7 cellular contexts compared by ENCODE assay signal in genomic region chr6:73803562-73804221, GRCh38.
DNase-seq lines count a peak whose midpoint lies in the region; ATAC-seq, FAIRE-seq and TF ChIP-seq lines count a peak whose summit lies in the region.

No MANE protein-coding gene starts in this region.

- H3K27ac ChIP-seq in HEK293 (ENCODE audit: extremely low read depth, low read depth, low read length), result no peak overlapping the region

- no peak overlapping the region for H3K4me3 ChIP-seq in HEK293 (ENCODE audit: low read depth, low read length)

- ATAC-seq in SK-N-SH treated with all-trans-retinoic acid at 6 μM for 48 hours, result peak; percentile 83

- H3K9me3 ChIP-seq in HEK293 (ENCODE audit: control insufficient read depth, insufficient read depth, low read depth, low read length), result no peaks in the 10 kb centered on the region

- no peaks in the 10 kb centered on the region for H3K36me3 ChIP-seq in HEK293 (ENCODE audit: control insufficient read depth in 2 of 2, insufficient read depth in 1 of 2, low read length in 2 of 2)

- CTCF ChIA-PET in HEK293 (lab: Yijun Ruan, JAX), result interaction anchor here (0.6 to 3.0 kb wide), 30 partner anchors 9 to 1448 kb away, joined by 3 to 20 read pairs (median 3); no protein-coding TSS in a partner anchor

- DNase-seq in DMS53 treated with DMSO at 0.1 percent for 48 hours (lab: John Stamatoyannopoulos, UW; ENCODE audit: unreplicated experiment) (peak; percentile 22), glomerular endothelial cell (ENCODE audit: extremely low read depth, low read depth, low spot score) (peak; percentile 33), urothelium cell line (ENCODE audit: low spot score) (peak; percentile 72), C1 segment of cervical spinal cord (lab: John Stamatoyannopoulos, UW) (no peak)
- DNase-seq in effector CD8-positive, alpha-beta T cell (lab: John Stamatoyannopoulos, UW), result no peak

- POLR2A ChIA-PET in HEK293 (lab: Yijun Ruan, JAX), result no interaction called here

- FAIRE-seq in urothelium cell line (lab: Jason Lieb, UNC), result no peak

- H3K4me1 ChIP-seq in HEK293 (ENCODE audit: control insufficient read depth, insufficient read depth, low read length), result 0 out of 2 replicates have a peak, but pooled peaks cover 2% of the 10 kb centered on the region

- TF ChIP-seq CTCF in HEK293 (tag by site-specific recombination; IDR thresholded peaks at IDR 0.05), result 0 out of 2 replicates have a peak, but pooled peaks have one; percentile 30

TF ChIP-seq in HEK293, 187 proteins besides CTCF, POLR2A, EP300 and RAD21 (continues in another document):
- peak; percentile 30; the same call in 1 of the 2 replicates for TF ChIP-seq IKZF3 (tag by site-specific recombination; IDR thresholded peaks at IDR 0.05)
- TF ChIP-seq TRIM28 (IDR thresholded peaks at IDR 0.05; ENCODE audit: borderline replicate concordance, low read length), result peak; percentile 83; the same call in 1 of the 2 replicates
- peak; percentile 43 for TF ChIP-seq SETDB1 (IDR thresholded peaks at IDR 0.05; ENCODE audit: insufficient read length, low read length)
- TF ChIP-seq ZSCAN30 (tag by site-specific recombination; IDR thresholded peaks at IDR 0.05), result 0 out of 2 replicates have a peak, but pooled peaks have one; percentile 36
- TF ChIP-seq, protein P1, sequence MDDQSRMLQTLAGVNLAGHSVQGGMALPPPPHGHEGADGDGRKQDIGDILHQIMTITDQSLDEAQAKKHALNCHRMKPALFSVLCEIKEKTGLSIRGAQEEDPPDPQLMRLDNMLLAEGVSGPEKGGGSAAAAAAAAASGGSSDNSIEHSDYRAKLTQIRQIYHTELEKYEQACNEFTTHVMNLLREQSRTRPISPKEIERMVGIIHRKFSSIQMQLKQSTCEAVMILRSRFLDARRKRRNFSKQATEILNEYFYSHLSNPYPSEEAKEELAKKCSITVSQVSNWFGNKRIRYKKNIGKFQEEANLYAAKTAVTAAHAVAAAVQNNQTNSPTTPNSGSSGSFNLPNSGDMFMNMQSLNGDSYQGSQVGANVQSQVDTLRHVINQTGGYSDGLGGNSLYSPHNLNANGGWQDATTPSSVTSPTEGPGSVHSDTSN (CRISPR knock-in tag; IDR thresholded peaks at IDR 0.05), result no peak
- TF ChIP-seq KLF10 (tag by site-specific recombination; IDR thresholded peaks at IDR 0.05), result no peak
- TF ChIP-seq ZNF629 (tag by site-specific recombination; IDR thresholded peaks at IDR 0.05), result 0 out of 2 replicates have a peak, but pooled peaks have one; percentile 16
- peak; percentile 34; the same call in 1 of the 2 replicates for TF ChIP-seq ZEB2 (tag by site-specific recombination; IDR thresholded peaks at IDR 0.05)
- TF ChIP-seq, protein P2, sequence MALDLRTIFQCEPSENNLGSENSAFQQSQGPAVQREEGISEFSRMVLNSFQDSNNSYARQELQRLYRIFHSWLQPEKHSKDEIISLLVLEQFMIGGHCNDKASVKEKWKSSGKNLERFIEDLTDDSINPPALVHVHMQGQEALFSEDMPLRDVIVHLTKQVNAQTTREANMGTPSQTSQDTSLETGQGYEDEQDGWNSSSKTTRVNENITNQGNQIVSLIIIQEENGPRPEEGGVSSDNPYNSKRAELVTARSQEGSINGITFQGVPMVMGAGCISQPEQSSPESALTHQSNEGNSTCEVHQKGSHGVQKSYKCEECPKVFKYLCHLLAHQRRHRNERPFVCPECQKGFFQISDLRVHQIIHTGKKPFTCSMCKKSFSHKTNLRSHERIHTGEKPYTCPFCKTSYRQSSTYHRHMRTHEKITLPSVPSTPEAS (tag by site-specific recombination; IDR thresholded peaks at IDR 0.05), result peak; percentile 93
- TF ChIP-seq, protein P3, sequence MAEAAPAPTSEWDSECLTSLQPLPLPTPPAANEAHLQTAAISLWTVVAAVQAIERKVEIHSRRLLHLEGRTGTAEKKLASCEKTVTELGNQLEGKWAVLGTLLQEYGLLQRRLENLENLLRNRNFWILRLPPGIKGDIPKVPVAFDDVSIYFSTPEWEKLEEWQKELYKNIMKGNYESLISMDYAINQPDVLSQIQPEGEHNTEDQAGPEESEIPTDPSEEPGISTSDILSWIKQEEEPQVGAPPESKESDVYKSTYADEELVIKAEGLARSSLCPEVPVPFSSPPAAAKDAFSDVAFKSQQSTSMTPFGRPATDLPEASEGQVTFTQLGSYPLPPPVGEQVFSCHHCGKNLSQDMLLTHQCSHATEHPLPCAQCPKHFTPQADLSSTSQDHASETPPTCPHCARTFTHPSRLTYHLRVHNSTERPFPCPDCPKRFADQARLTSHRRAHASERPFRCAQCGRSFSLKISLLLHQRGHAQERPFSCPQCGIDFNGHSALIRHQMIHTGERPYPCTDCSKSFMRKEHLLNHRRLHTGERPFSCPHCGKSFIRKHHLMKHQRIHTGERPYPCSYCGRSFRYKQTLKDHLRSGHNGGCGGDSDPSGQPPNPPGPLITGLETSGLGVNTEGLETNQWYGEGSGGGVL (tag by site-specific recombination; IDR thresholded peaks at IDR 0.05), result 0 out of 2 replicates have a peak, but pooled peaks have one; percentile 37
- no peak for TF ChIP-seq ZNF121 (tag by site-specific recombination; IDR thresholded peaks at IDR 0.05)
- no peak for TF ChIP-seq ZNF114 (tag by site-specific recombination; IDR thresholded peaks at IDR 0.05)
- TF ChIP-seq ZNF2 (tag by site-specific recombination; IDR thresholded peaks at IDR 0.05), result peak; percentile 54; the same call in 1 of the 2 replicates
- TF ChIP-seq ZNF324 (tag by site-specific recombination; IDR thresholded peaks at IDR 0.05), result 0 out of 2 replicates have a peak, but pooled peaks have one; percentile 28
- no peak for TF ChIP-seq ZNF544 (tag by site-specific recombination; IDR thresholded peaks at IDR 0.05)
- 0 out of 2 replicates have a peak, but pooled peaks have one; percentile 41 for TF ChIP-seq ZNF660 (tag by site-specific recombination; IDR thresholded peaks at IDR 0.05)

TF ChIP-seq in SK-N-SH treated with all-trans-retinoic acid at 6 μM for 48 hours, 23 proteins besides CTCF, POLR2A, EP300 and RAD21:
- TF ChIP-seq SNAI2 (CRISPR knock-in tag; IDR thresholded peaks at IDR 0.05) (no peak), ARNTL (CRISPR knock-in tag; IDR thresholded peaks at IDR 0.05; ENCODE audit: borderline replicate concordance, low read depth) (no peak), ZNF70 (CRISPR knock-in tag; IDR thresholded peaks at IDR 0.05) (no peak), TCF4 (CRISPR knock-in tag; IDR thresholded peaks at IDR 0.05; ENCODE audit: borderline replicate concordance) (no peak), BACH2 (CRISPR knock-in tag; IDR thresholded peaks at IDR 0.05; ENCODE audit: borderline replicate concordance) (no peak), ZFP30 (CRISPR knock-in tag; IDR thresholded peaks at IDR 0.05) (no peak), RARB (CRISPR knock-in tag; IDR thresholded peaks at IDR 0.05) (no peak), TSHZ2 (CRISPR knock-in tag; IDR thresholded peaks at IDR 0.05) (no peak)

Comparison
In these comparisons a context has a peak if more than half of its experiments do, and no peak if none do; other contexts are left out.
1. DNase-seq: peak in DMS53 treated with DMSO at 0.1 percent for 48 hours (single experiment), glomerular endothelial cell (single experiment) and urothelium cell line (single experiment); none in effector CD8-positive, alpha-beta T cell (single experiment) and C1 segment of cervical spinal cord (0 of 14).